In the genomic region with DNA sequence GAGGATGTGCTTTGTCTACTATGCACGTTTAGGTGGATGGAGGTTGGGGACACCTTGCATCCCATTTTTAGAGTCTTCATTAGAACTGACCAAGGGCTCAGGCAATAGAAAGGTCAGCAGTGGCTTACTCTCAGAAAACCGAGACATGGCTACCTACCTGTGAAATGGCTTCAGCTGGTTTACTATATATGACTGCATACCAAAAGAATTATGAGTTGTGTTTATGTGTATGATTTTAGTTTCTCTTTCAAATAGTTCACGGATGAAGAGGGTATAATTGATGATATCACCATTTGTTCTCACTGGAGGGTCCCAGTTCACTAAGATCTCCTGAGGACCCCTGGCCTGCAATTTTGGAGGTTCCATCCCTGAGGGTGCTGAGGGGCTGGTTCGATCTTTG, we compare ENCODE assay signal across 1 cellular context.
TF ChIP-seq lines count a peak whose summit lies in the region.

No MANE protein-coding gene starts in this region.

TF ChIP-seq in IMR-90, 13 proteins besides CTCF, POLR2A, EP300 and RAD21:
- TF ChIP-seq MAFK (IDR thresholded peaks at IDR 0.05; ENCODE audit: low read depth, low read length) = no peak
- no peak for TF ChIP-seq MAZ (IDR thresholded peaks at IDR 0.05; ENCODE audit: borderline replicate concordance, low read depth, low read length)
- TF ChIP-seq SMC3 (IDR thresholded peaks at IDR 0.05; ENCODE audit: low read depth, low read length) = no peak
- no peak for TF ChIP-seq CEBPB (IDR thresholded peaks at IDR 0.05; ENCODE audit: low read depth, low read length)
- TF ChIP-seq RCOR1 (IDR thresholded peaks at IDR 0.05; ENCODE audit: insufficient replicate concordance, low read length) = no peak
- no peak for TF ChIP-seq MXI1 (IDR thresholded peaks at IDR 0.05; ENCODE audit: borderline replicate concordance, low read depth, low read length)
- TF ChIP-seq, protein P1, sequence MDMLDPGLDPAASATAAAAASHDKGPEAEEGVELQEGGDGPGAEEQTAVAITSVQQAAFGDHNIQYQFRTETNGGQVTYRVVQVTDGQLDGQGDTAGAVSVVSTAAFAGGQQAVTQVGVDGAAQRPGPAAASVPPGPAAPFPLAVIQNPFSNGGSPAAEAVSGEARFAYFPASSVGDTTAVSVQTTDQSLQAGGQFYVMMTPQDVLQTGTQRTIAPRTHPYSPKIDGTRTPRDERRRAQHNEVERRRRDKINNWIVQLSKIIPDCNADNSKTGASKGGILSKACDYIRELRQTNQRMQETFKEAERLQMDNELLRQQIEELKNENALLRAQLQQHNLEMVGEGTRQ (IDR thresholded peaks at IDR 0.05; ENCODE audit: low read depth, low read length) = no peak
- TF ChIP-seq CHD1 (IDR thresholded peaks at IDR 0.05; ENCODE audit: low read depth, low read length) = no peak
- no peak for TF ChIP-seq BHLHE40 (IDR thresholded peaks at IDR 0.05; ENCODE audit: low read depth, low read length)
- TF ChIP-seq NFE2L2 (IDR thresholded peaks at IDR 0.05; ENCODE audit: low read depth, low read length) = no peak
- TF ChIP-seq FOS (IDR thresholded peaks at IDR 0.05; ENCODE audit: low read depth, low read length) = no peak
- TF ChIP-seq RFX5 (IDR thresholded peaks at IDR 0.05; ENCODE audit: low read depth, low read length) = no peak
TF ChIP-seq in IMR-90: peak in this region for 0.
